In the genomic region with DNA sequence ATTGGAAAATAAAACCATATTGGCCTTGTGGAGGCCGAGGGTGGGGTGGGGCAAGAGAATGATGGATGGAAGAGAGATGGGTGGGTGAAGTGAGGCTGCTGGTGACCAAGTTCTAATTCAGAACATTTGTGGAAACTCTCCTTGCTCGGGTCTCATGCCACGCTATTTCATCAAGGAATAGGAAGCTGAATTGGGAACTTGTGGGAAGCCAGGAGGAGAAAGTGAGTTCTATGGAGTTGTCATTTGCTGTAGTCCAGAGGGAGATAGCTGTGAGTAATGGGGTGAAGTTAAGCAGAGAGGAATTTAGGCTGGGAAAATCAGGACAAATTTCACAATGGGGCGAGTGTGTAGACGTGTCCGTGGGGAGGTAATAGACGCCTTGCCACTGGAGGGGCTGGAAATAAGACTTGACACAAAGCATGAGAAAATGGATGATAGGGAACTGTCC, we compare ENCODE assay signal across 24 cellular contexts.
DNase-seq lines count a peak whose midpoint lies in the region; ATAC-seq and TF ChIP-seq lines count a peak whose summit lies in the region.
"Had no signal": no experiment of that assay in that cellular context is flagged by ENCODE, and none has a peak within 500 bp of the region (broad histone marks: within the 10 kb centered on the region; RNA-seq: fewer than 3 reads in every experiment).

No MANE protein-coding gene starts in this region.

- H3K4me2 ChIP-seq in fibroblast of lung (ENCODE audit: extremely low read depth, insufficient read depth, low read length) (no peak overlapping the region), mesenchymal stem cell (ENCODE audit: low read length, poor library complexity, severe bottlenecking) (no peak overlapping the region)

- peaks cover 20% of the 10 kb centered on the region for H3K4me1 ChIP-seq in fibroblast of lung (ENCODE audit: control insufficient read depth, extremely low read depth, insufficient read depth, low read length)
- H3K4me1 ChIP-seq in mesenchymal stem cell (ENCODE audit: control insufficient read depth, insufficient read depth, low read depth, low read length) = peaks cover 4% of the 10 kb centered on the region
- H3K4me1 ChIP-seq in tibial nerve = peaks cover 0 to 36% (median 4%) of the 10 kb centered on the region in 4 donors
- peaks cover 13 to 24% of the 10 kb centered on the region in 2 donors for H3K4me1 ChIP-seq in left lung

- H3K4me1 Mint-ChIP-seq in activated CD4-positive, alpha-beta T cell treated with anti-CD3 and anti-CD28 coated beads, Interleukin-2, amount 10 ng/mL, durations not matched to agents 7 days and 5 days = peaks cover 23% of the 10 kb centered on the region

- H3K9ac ChIP-seq in fibroblast of lung (ENCODE audit: insufficient read depth, low read length) (no peak overlapping the region), mesenchymal stem cell (ENCODE audit: low read length) (peak overlapping the region; percentile 89)
- H3K9ac ChIP-seq: KMS-11 had no signal

- no peak overlapping the region for H3K23ac ChIP-seq in mesenchymal stem cell (ENCODE audit: low read length in 2 of 2)

- no peak overlapping the region for H3K27ac ChIP-seq in fibroblast of lung (ENCODE audit: insufficient read depth, low read length)
- no peak overlapping the region for H3K27ac ChIP-seq in mesenchymal stem cell (ENCODE audit: low read length, poor library complexity, severe bottlenecking)
- peak overlapping the region in 2 of 4 donors; percentile 15 to 68 for H3K27ac ChIP-seq in tibial nerve
- H3K27ac ChIP-seq in dorsolateral prefrontal cortex = no peak overlapping the region
- H3K27ac ChIP-seq in left lung = no peak overlapping the region

- no peak overlapping the region for H3K18ac ChIP-seq in mesenchymal stem cell (ENCODE audit: low read depth in 1 of 2, low read length in 2 of 2)

- H3K14ac ChIP-seq in mesenchymal stem cell (ENCODE audit: low read length in 2 of 2) = no peak overlapping the region

- no peaks in the 10 kb centered on the region for H4K20me1 ChIP-seq in fibroblast of lung (ENCODE audit: control insufficient read depth, extremely low read depth, insufficient read depth, low read length)

- H3K27me3 Mint-ChIP-seq in activated CD4-positive, alpha-beta T cell treated with anti-CD3 and anti-CD28 coated beads, Interleukin-2, amount 10 ng/mL, durations not matched to agents 7 days and 5 days = peaks cover 2% of the 10 kb centered on the region
- H3K27me3 Mint-ChIP-seq: stimulated activated naive CD8-positive, alpha-beta T cell treated with anti-CD3 and anti-CD28 coated beads, Interleukin-15, Interleukin-2, amounts not matched to agents 100 ng/mL and 50 ng/mL, for 24 hours had no signal

- H3K79me1 ChIP-seq in mesenchymal stem cell (replicated peaks; ENCODE audit: low read length, poor library complexity, severe bottlenecking) = no peaks in the 10 kb centered on the region

- no peak overlapping the region for H4K8ac ChIP-seq in mesenchymal stem cell (ENCODE audit: low read length)

- no peak overlapping the region for H2BK120ac ChIP-seq in mesenchymal stem cell (ENCODE audit: low read depth, low read length)

- WGBS in mesenchymal stem cell = 86% methylated on average over 7 of the region's 7 CpGs
- 66 to 80% methylated on average over 7 of the region's 7 CpGs for WGBS in tibial nerve, 2 donors

- no peaks in the 10 kb centered on the region for H3K79me2 ChIP-seq in fibroblast of lung (ENCODE audit: control insufficient read depth, insufficient read depth, low read length)

- POLR2A ChIA-PET in activated CD4-positive, alpha-beta T cell treated with anti-CD3 and anti-CD28 coated beads, Interleukin-2, amount 10 ng/mL, durations not matched to agents 7 days and 5 days (lab: Charles Lee) = no interaction called here

- no peak overlapping the region for H2AK5ac ChIP-seq in mesenchymal stem cell (ENCODE audit: low read length, severe bottlenecking)

- ATAC-seq in left lung = no peak
- ATAC-seq: activated CD8-positive, alpha-beta T cell treated with anti-CD3 and anti-CD28 coated beads for 36 hours; activated naive CD4-positive, alpha-beta T cell treated with anti-CD3 and anti-CD28 coated beads, Interleukin-2, amount 50 U/mL, for 72 hours; GM12878; left colon; WTC11 had no signal

- no peaks in the 10 kb centered on the region for H3K36me3 Mint-ChIP-seq in activated CD4-positive, alpha-beta T cell treated with anti-CD3 and anti-CD28 coated beads, Interleukin-2, amount 10 ng/mL, durations not matched to agents 7 days and 5 days (ENCODE audit: low read depth)
- H3K36me3 Mint-ChIP-seq: brain, WTC11 had no signal

- no peak overlapping the region for H3K4ac ChIP-seq in mesenchymal stem cell (ENCODE audit: low read depth in 1 of 2, low read length in 2 of 2)

- H3K4me3 ChIP-seq in fibroblast of lung (replicated peaks in 1 of 4; ENCODE audit: control extremely low read depth in 1 of 4, insufficient read depth in 1 of 4, low read depth in 3 of 4, low read length in 4 of 4) (no peak overlapping the region), mesenchymal stem cell (ENCODE audit: insufficient read depth in 1 of 2, low read depth in 1 of 2, low read length in 2 of 2) (peak overlapping the region in 1 of 2 experiments; percentile 74), tibial nerve (no peak overlapping the region), dorsolateral prefrontal cortex (no peak overlapping the region), left lung (no peak overlapping the region)
- H3K4me3 ChIP-seq: GM12878, right lobe of liver had no signal

- H3K9me3 ChIP-seq in fibroblast of lung (ENCODE audit: control insufficient read depth, insufficient read depth, low read depth, low read length) (no peaks in the 10 kb centered on the region), mesenchymal stem cell (ENCODE audit: control insufficient read depth, low read length) (no peaks in the 10 kb centered on the region), tibial nerve (no peaks in the 10 kb centered on the region), left lung (no peaks in the 10 kb centered on the region)
- H3K9me3 ChIP-seq: right lobe of liver had no signal

- H3K9me3 Mint-ChIP-seq in activated CD4-positive, alpha-beta T cell treated with anti-CD3 and anti-CD28 coated beads, Interleukin-2, amount 10 ng/mL, durations not matched to agents 7 days and 5 days = no peaks in the 10 kb centered on the region
- H3K9me3 Mint-ChIP-seq: activated CD8-positive, alpha-beta T cell treated with anti-CD3 and anti-CD28 coated beads for 36 hours; activated T-cell treated with anti-CD3 and anti-CD28 coated beads, Interleukin-2, amount 50 U/mL, for 4 hours; HFFc6; stimulated activated naive CD8-positive, alpha-beta T cell treated with anti-CD3 and anti-CD28 coated beads, Interleukin-15, Interleukin-2, amounts not matched to agents 100 ng/mL and 50 ng/mL, for 24 hours had no signal

- H2BK12ac ChIP-seq in mesenchymal stem cell (ENCODE audit: low read length in 2 of 2) = no peak overlapping the region

- no peak overlapping the region for H3K4me3 Mint-ChIP-seq in activated CD4-positive, alpha-beta T cell treated with anti-CD3 and anti-CD28 coated beads, Interleukin-2, amount 10 ng/mL, durations not matched to agents 7 days and 5 days
- H3K4me3 Mint-ChIP-seq: activated CD8-positive, alpha-beta T cell treated with anti-CD3 and anti-CD28 coated beads for 36 hours; brain; HFFc6; WTC11 had no signal

- H3K36me3 ChIP-seq in fibroblast of lung (ENCODE audit: control insufficient read depth, insufficient read depth, low read length) (no peaks in the 10 kb centered on the region), mesenchymal stem cell (ENCODE audit: control insufficient read depth in 1 of 2, insufficient read depth in 2 of 2, low read depth in 1 of 2, low read length in 2 of 2) (no peaks in the 10 kb centered on the region), tibial nerve (no peaks in the 10 kb centered on the region), left lung (no peaks in the 10 kb centered on the region)
- H3K36me3 ChIP-seq: right lobe of liver had no signal

- CTCF ChIA-PET in activated CD4-positive, alpha-beta T cell treated with anti-CD3 and anti-CD28 coated beads, Interleukin-2, amount 10 ng/mL, durations not matched to agents 7 days and 5 days (lab: Charles Lee) = no interaction called here

- DNase-seq in NCI-H226 = peak; percentile 11
- DNase-seq in fibroblast of lung (ENCODE audit: low read depth in 2 of 2) = peak; percentile 6 to 58
- no peak for DNase-seq in mesenchymal stem cell
- peak; percentile 24 to 50 for DNase-seq in tibial nerve (ENCODE audit: low spot score in 2 of 2)
- no peak for DNase-seq in dorsolateral prefrontal cortex
- DNase-seq in activated CD4-positive, alpha-beta T cell treated with anti-CD3 and anti-CD28 coated beads, Interleukin-2, amount 10 ng/mL, durations not matched to agents 7 days and 5 days = no peak
- no peak for DNase-seq in left lung
- DNase-seq: activated CD8-positive, alpha-beta T cell treated with anti-CD3 and anti-CD28 coated beads for 36 hours; activated T-cell treated with anti-CD3 and anti-CD28 coated beads, Interleukin-2, amount 50 U/mL, for 4 hours; Calu3; cortex of kidney; HFFc6; left colon; NCI-H2029 treated with DMSO at 0.1 percent for 48 hours; NCI-H526 treated with DMSO at 0.1 percent for 48 hours; right lobe of liver; stimulated activated CD4-positive, alpha-beta T cell treated with anti-CD3 and anti-CD28 coated beads, Interleukin-2, amount 100 ng/mL, for 24 hours; T-helper 2 cell had no signal

- H2AFZ ChIP-seq in fibroblast of lung (ENCODE audit: low read length) (no peak overlapping the region), mesenchymal stem cell (ENCODE audit: low read depth, low read length) (no peak overlapping the region)

- H3K27me3 ChIP-seq in fibroblast of lung (ENCODE audit: control insufficient read depth, insufficient read depth, low read length) = peaks cover 2% of the 10 kb centered on the region
- no peaks in the 10 kb centered on the region for H3K27me3 ChIP-seq in mesenchymal stem cell (ENCODE audit: control insufficient read depth in 1 of 2, insufficient read depth in 1 of 2, low read length in 2 of 2)
- H3K27me3 ChIP-seq in tibial nerve = no peaks in the 10 kb centered on the region
- H3K27me3 ChIP-seq in dorsolateral prefrontal cortex = no peaks in the 10 kb centered on the region
- no peaks in the 10 kb centered on the region for H3K27me3 ChIP-seq in left lung
- H3K27me3 ChIP-seq: right lobe of liver had no signal

- no peak overlapping the region for H2BK15ac ChIP-seq in mesenchymal stem cell (ENCODE audit: low read depth, poor library complexity, severe bottlenecking)

- TF ChIP-seq CTCF in fibroblast of lung (conservative IDR thresholded peaks at IDR 0.05 in 1 of 2, IDR thresholded peaks at IDR 0.05 in 1 of 2; ENCODE audit: low read depth in 1 of 2, low read length in 2 of 2) (no peak), tibial nerve (IDR thresholded peaks at IDR 0.05) (no peak), dorsolateral prefrontal cortex (IDR thresholded peaks at IDR 0.05 in 54 of 56, conservative IDR thresholded peaks at IDR 0.05 in 2 of 56; ENCODE audit: low read depth in 1 of 56, partially characterized antibody in 56 of 56) (no peak), left lung (IDR thresholded peaks at IDR 0.05) (no peak)

- TF ChIP-seq EP300 in tibial nerve (IDR thresholded peaks at IDR 0.05) = peak in 1 of 2 donors; percentile 70

- TF ChIP-seq POLR2A in tibial nerve (IDR thresholded peaks at IDR 0.05) = no peak

- H4K91ac ChIP-seq in mesenchymal stem cell (ENCODE audit: low read length) = no peak overlapping the region

- intact Hi-C loops in dorsolateral prefrontal cortex (cut with DNase I) (no loop called here), left lung (cut with DNase I) (loop anchor here in 1 of 2 donors (5.0 kb wide), 1 partner anchor 108 kb away; no protein-coding TSS in a partner anchor)

- no peak overlapping the region for H3K27ac Mint-ChIP-seq in activated CD4-positive, alpha-beta T cell treated with anti-CD3 and anti-CD28 coated beads, Interleukin-2, amount 10 ng/mL, durations not matched to agents 7 days and 5 days
- H3K27ac Mint-ChIP-seq: activated CD8-positive, alpha-beta T cell treated with anti-CD3 and anti-CD28 coated beads for 36 hours; HFFc6; stimulated activated naive CD8-positive, alpha-beta T cell treated with anti-CD3 and anti-CD28 coated beads, Interleukin-15, Interleukin-2, amounts not matched to agents 100 ng/mL and 50 ng/mL, for 24 hours; WTC11 had no signal

- no peak overlapping the region for H2BK5ac ChIP-seq in mesenchymal stem cell (ENCODE audit: low read depth, low read length, poor library complexity, severe bottlenecking)

Comparison
In these comparisons a context has a peak if more than half of its experiments do, and no peak if none do; other contexts are left out.
1. DNase-seq: peak in NCI-H226 (single experiment), fibroblast of lung (2 of 2) and tibial nerve (2 of 2); none in mesenchymal stem cell (single experiment), dorsolateral prefrontal cortex (0 of 10), activated CD4-positive, alpha-beta T cell treated with anti-CD3 and anti-CD28 coated beads, Interleukin-2, amount 10 ng/mL, durations not matched to agents 7 days and 5 days (single experiment) and left lung (0 of 2).